Comparison of ENCODE assay signal across 9 cellular contexts in the genomic region with DNA sequence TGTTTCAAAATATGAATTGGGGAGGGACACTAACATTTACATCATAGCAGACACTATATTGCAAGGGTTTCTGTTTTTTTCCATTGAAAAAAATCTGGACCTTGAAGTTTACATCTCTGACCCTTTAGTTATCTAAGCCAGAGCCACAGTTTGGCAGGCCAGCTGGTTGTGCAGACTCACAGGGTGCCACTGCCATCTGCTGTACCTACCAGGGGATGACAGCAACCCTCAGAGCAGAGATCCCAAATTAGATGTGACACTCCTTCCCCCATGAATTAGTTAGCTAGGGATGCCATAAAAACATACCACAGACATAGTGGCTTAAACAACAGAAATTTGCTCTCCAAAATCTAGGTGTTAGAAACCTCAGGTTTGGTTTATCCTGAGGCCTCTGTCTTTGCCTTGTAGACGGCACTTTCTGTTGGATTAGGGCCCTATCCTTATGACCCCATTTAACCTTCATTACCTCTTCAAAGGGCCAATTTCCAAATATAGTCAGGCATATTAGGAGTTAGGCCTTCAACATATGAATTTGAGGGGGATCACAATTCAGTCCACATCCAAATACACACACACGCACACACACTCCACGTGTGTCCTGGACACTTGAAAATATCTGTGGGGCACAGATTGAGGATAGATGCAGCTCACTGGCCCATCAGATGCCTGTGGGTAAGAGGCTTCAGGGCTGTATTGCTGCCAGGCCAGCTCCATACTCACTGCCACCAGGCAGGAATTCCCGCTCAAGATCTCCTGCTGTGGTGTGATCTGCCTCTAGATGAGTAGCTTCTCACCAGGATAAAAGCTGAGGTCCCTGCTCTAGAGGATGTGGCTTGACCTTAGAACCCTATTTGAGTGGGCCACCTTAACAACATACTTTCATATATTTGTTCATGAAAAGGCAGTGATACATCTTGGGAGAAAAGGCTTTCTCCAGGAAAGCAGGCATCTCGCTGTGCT.
A peak's percentile ranks its signal among the peaks of the same experiment; 100 is the strongest.
DNase-seq lines count a peak whose midpoint lies in the region; ATAC-seq and TF ChIP-seq lines count a peak whose summit lies in the region.
"Had no signal": no experiment of that assay in that cellular context is flagged by ENCODE, and none has a peak within 500 bp of the region (broad histone marks: within the 10 kb centered on the region; RNA-seq: fewer than 3 reads in every experiment).

No MANE protein-coding gene starts in this region.

- peaks cover 21% of the 10 kb centered on the region for H3K4me1 Mint-ChIP-seq in nephron progenitor cell

- no peaks in the 10 kb centered on the region for H3K9me3 Mint-ChIP-seq in nephron progenitor cell

- H3K4me3 Mint-ChIP-seq in nephron progenitor cell = no peak overlapping the region

- DNase-seq in NCI-H82 (lab: John Stamatoyannopoulos, UW) (peak; percentile 69), NCI-H82 treated with DMSO at 0.1 percent for 48 hours (lab: John Stamatoyannopoulos, UW; ENCODE audit: unreplicated experiment) (no peak), NCI-H69 (lab: John Stamatoyannopoulos, UW) (peak; percentile 84), ecto neural progenitor cell (ENCODE audit: low spot score) (peak; percentile 63), nephron progenitor cell (peak; percentile 41), T-helper 9 cell (no peak)
- DNase-seq: pancreas had no signal

- no peaks in the 10 kb centered on the region for H3K27me3 Mint-ChIP-seq in nephron progenitor cell (ENCODE audit: low read depth, poor library complexity)

- ATAC-seq in HG03354 (IDR thresholded peaks at IDR 0.05; ENCODE audit: poor library complexity, severe bottlenecking, unreplicated experiment) = no peak
- no peak for ATAC-seq in HG02623 (IDR thresholded peaks at IDR 0.05; ENCODE audit: unreplicated experiment)

- peak; percentile 62 for TF ChIP-seq CTCF in nephron progenitor cell (IDR thresholded peaks at IDR 0.05)

- no peaks in the 10 kb centered on the region for H3K36me3 Mint-ChIP-seq in nephron progenitor cell (ENCODE audit: low read depth)

- H3K27ac Mint-ChIP-seq in nephron progenitor cell = no peak overlapping the region

Comparison
In these comparisons a context has a peak if more than half of its experiments do, and no peak if none do; other contexts are left out.
1. DNase-seq: peak in NCI-H82 (single experiment), NCI-H69 (single experiment), ecto neural progenitor cell (single experiment) and nephron progenitor cell (single experiment); none in NCI-H82 treated with DMSO at 0.1 percent for 48 hours (single experiment) and T-helper 9 cell (single experiment).